In the genomic region with DNA sequence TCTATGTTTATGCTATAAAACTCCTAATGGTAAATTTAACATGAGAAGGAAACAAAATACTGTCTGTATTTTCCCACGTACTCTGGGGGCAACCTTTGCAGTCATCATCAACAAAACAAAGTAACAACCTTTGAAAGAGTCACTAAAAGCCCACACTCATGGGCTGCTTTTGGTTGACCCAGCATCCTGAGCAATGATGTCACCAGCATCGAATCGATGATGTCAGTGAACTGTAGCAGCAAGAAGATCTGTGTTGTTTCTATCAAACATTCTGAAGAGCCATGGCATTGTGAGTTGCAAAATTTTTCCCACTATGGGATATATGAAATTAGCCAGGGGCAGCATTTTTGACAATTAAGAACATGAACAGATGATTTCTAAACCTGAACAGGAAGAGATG, we compare ENCODE assay signal across 4 cellular contexts.
TF ChIP-seq lines count a peak whose summit lies in the region.

No MANE protein-coding gene starts in this region.

TF ChIP-seq in HepG2, 621 proteins besides CTCF, POLR2A, EP300 and RAD21:
- TF ChIP-seq CREB1 (IDR thresholded peaks at IDR 0.05) (peak; percentile 68), CREB1 (CRISPR knock-in tag; IDR thresholded peaks at IDR 0.05) (no peak), ARID2 (CRISPR knock-in tag; IDR thresholded peaks at IDR 0.05; ENCODE audit: borderline replicate concordance) (no peak), ASH2L (IDR thresholded peaks at IDR 0.05; ENCODE audit: insufficient read length, low read depth, low read length) (no peak), ATF7 (IDR thresholded peaks at IDR 0.05) (peak; percentile 75), ATF7 (CRISPR knock-in tag; IDR thresholded peaks at IDR 0.05) (no peak)

TF ChIP-seq in HEK293, 187 proteins besides CTCF, POLR2A, EP300 and RAD21:
- TF ChIP-seq ATF2 (tag by site-specific recombination; IDR thresholded peaks at IDR 0.05; ENCODE audit: low read depth): peak; percentile 69; the same call in 1 of the 2 replicates
- TF ChIP-seq ZNF530 (tag by site-specific recombination; IDR thresholded peaks at IDR 0.05; ENCODE audit: low read depth): no peak

TF ChIP-seq in WTC11, 78 proteins besides CTCF, POLR2A, EP300 and RAD21:
- TF ChIP-seq GTF2I (CRISPR knock-in tag; conservative IDR thresholded peaks at IDR 0.05) (no peak), SMAD4 (CRISPR knock-in tag; IDR thresholded peaks at IDR 0.05) (no peak), ATF1 (CRISPR knock-in tag; IDR thresholded peaks at IDR 0.05) (no peak), JAZF1 (CRISPR knock-in tag; IDR thresholded peaks at IDR 0.05) (no peak), MLX (CRISPR knock-in tag; IDR thresholded peaks at IDR 0.05) (no peak), ZNF219 (CRISPR knock-in tag; IDR thresholded peaks at IDR 0.05; ENCODE audit: borderline replicate concordance) (no peak), ZNF423 (CRISPR knock-in tag; IDR thresholded peaks at IDR 0.05) (no peak), CREM (CRISPR knock-in tag; IDR thresholded peaks at IDR 0.05) (no peak), ZSCAN18 (CRISPR knock-in tag; IDR thresholded peaks at IDR 0.05) (no peak)
- TF ChIP-seq, protein P1, sequence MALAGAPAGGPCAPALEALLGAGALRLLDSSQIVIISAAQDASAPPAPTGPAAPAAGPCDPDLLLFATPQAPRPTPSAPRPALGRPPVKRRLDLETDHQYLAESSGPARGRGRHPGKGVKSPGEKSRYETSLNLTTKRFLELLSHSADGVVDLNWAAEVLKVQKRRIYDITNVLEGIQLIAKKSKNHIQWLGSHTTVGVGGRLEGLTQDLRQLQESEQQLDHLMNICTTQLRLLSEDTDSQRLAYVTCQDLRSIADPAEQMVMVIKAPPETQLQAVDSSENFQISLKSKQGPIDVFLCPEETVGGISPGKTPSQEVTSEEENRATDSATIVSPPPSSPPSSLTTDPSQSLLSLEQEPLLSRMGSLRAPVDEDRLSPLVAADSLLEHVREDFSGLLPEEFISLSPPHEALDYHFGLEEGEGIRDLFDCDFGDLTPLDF (CRISPR knock-in tag; IDR thresholded peaks at IDR 0.05): no peak
- TF ChIP-seq, protein P2, sequence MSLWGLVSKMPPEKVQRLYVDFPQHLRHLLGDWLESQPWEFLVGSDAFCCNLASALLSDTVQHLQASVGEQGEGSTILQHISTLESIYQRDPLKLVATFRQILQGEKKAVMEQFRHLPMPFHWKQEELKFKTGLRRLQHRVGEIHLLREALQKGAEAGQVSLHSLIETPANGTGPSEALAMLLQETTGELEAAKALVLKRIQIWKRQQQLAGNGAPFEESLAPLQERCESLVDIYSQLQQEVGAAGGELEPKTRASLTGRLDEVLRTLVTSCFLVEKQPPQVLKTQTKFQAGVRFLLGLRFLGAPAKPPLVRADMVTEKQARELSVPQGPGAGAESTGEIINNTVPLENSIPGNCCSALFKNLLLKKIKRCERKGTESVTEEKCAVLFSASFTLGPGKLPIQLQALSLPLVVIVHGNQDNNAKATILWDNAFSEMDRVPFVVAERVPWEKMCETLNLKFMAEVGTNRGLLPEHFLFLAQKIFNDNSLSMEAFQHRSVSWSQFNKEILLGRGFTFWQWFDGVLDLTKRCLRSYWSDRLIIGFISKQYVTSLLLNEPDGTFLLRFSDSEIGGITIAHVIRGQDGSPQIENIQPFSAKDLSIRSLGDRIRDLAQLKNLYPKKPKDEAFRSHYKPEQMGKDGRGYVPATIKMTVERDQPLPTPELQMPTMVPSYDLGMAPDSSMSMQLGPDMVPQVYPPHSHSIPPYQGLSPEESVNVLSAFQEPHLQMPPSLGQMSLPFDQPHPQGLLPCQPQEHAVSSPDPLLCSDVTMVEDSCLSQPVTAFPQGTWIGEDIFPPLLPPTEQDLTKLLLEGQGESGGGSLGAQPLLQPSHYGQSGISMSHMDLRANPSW (CRISPR knock-in tag; conservative IDR thresholded peaks at IDR 0.05; ENCODE audit: low read depth): no peak
- TF ChIP-seq, protein P3, sequence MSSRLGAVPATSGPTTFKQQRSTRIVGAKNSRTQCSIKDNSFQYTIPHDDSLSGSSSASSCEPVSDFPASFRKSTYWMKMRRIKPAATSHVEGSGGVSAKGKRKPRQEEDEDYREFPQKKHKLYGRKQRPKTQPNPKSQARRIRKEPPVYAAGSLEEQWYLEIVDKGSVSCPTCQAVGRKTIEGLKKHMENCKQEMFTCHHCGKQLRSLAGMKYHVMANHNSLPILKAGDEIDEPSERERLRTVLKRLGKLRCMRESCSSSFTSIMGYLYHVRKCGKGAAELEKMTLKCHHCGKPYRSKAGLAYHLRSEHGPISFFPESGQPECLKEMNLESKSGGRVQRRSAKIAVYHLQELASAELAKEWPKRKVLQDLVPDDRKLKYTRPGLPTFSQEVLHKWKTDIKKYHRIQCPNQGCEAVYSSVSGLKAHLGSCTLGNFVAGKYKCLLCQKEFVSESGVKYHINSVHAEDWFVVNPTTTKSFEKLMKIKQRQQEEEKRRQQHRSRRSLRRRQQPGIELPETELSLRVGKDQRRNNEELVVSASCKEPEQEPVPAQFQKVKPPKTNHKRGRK (CRISPR knock-in tag; IDR thresholded peaks at IDR 0.05; ENCODE audit: borderline replicate concordance): no peak
TF ChIP-seq in WTC11: peak in this region for 0.

TF ChIP-seq in H1, 55 proteins besides CTCF, POLR2A, EP300 and RAD21:
- TF ChIP-seq CBX5 (IDR thresholded peaks at IDR 0.05; ENCODE audit: low read depth, low read length) (no peak), KDM5A (IDR thresholded peaks at IDR 0.05; ENCODE audit: low read length) (no peak), BRCA1 (IDR thresholded peaks at IDR 0.05; ENCODE audit: low read depth, low read length) (no peak), BCL11A (IDR thresholded peaks at IDR 0.05; ENCODE audit: low read depth in 2 of 2, low read length in 2 of 2) (no peak), GABPA (IDR thresholded peaks at IDR 0.05; ENCODE audit: borderline replicate concordance, insufficient read depth, low read length) (no peak), TEAD4 (IDR thresholded peaks at IDR 0.05; ENCODE audit: low read depth, low read length) (no peak), SAP30 (IDR thresholded peaks at IDR 0.05; ENCODE audit: insufficient read depth, insufficient replicate concordance, low read length) (no peak), POU5F1 (IDR thresholded peaks at IDR 0.05; ENCODE audit: low read depth, low read length) (no peak), ATF3 (IDR thresholded peaks at IDR 0.05; ENCODE audit: insufficient read depth, low read depth, low read length) (no peak), CREB1 (IDR thresholded peaks at IDR 0.05) (no peak), TAF1 (IDR thresholded peaks at IDR 0.05; ENCODE audit: low read depth, low read length) (no peak), SIN3A (conservative IDR thresholded peaks at IDR 0.05 in 1 of 2, IDR thresholded peaks at IDR 0.05 in 1 of 2; ENCODE audit: low read depth in 1 of 2, low read length in 2 of 2) (no peak), CTBP2 (IDR thresholded peaks at IDR 0.05; ENCODE audit: borderline replicate concordance, insufficient read depth, insufficient read length, low read length) (no peak)
- TF ChIP-seq, protein P4, sequence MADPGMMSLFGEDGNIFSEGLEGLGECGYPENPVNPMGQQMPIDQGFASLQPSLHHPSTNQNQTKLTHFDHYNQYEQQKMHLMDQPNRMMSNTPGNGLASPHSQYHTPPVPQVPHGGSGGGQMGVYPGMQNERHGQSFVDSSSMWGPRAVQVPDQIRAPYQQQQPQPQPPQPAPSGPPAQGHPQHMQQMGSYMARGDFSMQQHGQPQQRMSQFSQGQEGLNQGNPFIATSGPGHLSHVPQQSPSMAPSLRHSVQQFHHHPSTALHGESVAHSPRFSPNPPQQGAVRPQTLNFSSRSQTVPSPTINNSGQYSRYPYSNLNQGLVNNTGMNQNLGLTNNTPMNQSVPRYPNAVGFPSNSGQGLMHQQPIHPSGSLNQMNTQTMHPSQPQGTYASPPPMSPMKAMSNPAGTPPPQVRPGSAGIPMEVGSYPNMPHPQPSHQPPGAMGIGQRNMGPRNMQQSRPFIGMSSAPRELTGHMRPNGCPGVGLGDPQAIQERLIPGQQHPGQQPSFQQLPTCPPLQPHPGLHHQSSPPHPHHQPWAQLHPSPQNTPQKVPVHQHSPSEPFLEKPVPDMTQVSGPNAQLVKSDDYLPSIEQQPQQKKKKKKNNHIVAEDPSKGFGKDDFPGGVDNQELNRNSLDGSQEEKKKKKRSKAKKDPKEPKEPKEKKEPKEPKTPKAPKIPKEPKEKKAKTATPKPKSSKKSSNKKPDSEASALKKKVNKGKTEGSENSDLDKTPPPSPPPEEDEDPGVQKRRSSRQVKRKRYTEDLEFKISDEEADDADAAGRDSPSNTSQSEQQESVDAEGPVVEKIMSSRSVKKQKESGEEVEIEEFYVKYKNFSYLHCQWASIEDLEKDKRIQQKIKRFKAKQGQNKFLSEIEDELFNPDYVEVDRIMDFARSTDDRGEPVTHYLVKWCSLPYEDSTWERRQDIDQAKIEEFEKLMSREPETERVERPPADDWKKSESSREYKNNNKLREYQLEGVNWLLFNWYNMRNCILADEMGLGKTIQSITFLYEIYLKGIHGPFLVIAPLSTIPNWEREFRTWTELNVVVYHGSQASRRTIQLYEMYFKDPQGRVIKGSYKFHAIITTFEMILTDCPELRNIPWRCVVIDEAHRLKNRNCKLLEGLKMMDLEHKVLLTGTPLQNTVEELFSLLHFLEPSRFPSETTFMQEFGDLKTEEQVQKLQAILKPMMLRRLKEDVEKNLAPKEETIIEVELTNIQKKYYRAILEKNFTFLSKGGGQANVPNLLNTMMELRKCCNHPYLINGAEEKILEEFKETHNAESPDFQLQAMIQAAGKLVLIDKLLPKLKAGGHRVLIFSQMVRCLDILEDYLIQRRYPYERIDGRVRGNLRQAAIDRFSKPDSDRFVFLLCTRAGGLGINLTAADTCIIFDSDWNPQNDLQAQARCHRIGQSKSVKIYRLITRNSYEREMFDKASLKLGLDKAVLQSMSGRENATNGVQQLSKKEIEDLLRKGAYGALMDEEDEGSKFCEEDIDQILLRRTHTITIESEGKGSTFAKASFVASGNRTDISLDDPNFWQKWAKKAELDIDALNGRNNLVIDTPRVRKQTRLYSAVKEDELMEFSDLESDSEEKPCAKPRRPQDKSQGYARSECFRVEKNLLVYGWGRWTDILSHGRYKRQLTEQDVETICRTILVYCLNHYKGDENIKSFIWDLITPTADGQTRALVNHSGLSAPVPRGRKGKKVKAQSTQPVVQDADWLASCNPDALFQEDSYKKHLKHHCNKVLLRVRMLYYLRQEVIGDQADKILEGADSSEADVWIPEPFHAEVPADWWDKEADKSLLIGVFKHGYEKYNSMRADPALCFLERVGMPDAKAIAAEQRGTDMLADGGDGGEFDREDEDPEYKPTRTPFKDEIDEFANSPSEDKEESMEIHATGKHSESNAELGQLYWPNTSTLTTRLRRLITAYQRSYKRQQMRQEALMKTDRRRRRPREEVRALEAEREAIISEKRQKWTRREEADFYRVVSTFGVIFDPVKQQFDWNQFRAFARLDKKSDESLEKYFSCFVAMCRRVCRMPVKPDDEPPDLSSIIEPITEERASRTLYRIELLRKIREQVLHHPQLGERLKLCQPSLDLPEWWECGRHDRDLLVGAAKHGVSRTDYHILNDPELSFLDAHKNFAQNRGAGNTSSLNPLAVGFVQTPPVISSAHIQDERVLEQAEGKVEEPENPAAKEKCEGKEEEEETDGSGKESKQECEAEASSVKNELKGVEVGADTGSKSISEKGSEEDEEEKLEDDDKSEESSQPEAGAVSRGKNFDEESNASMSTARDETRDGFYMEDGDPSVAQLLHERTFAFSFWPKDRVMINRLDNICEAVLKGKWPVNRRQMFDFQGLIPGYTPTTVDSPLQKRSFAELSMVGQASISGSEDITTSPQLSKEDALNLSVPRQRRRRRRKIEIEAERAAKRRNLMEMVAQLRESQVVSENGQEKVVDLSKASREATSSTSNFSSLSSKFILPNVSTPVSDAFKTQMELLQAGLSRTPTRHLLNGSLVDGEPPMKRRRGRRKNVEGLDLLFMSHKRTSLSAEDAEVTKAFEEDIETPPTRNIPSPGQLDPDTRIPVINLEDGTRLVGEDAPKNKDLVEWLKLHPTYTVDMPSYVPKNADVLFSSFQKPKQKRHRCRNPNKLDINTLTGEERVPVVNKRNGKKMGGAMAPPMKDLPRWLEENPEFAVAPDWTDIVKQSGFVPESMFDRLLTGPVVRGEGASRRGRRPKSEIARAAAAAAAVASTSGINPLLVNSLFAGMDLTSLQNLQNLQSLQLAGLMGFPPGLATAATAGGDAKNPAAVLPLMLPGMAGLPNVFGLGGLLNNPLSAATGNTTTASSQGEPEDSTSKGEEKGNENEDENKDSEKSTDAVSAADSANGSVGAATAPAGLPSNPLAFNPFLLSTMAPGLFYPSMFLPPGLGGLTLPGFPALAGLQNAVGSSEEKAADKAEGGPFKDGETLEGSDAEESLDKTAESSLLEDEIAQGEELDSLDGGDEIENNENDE (IDR thresholded peaks at IDR 0.05; ENCODE audit: insufficient replicate concordance, low read length): no peak
